In genomic region chr12:44672042-44672441, GRCh38 we compare ENCODE assay signal across 4 cellular contexts.
"Had no signal": no experiment of that assay in that cellular context is flagged by ENCODE, and none has a peak within 500 bp of the region (broad histone marks: within the 10 kb centered on the region; RNA-seq: fewer than 3 reads in every experiment).

No MANE protein-coding gene starts in this region.

- H3K27ac Mint-ChIP-seq: GM23338, H9 had no signal

- H3K4me3 ChIP-seq: GM23338 had no signal

- DNase-seq: H9, HCEC 1CT, IMR-90 had no signal

- ATAC-seq: GM23338 had no signal

- H3K4me2 ChIP-seq: GM23338 had no signal

- H3K4me3 Mint-ChIP-seq: GM23338, H9 had no signal
